ENCODE assay signal across 20 cellular contexts in genomic region chr5:23675456-23675855, GRCh38.
A peak's percentile ranks its signal among the peaks of the same experiment; 100 is the strongest.
DNase-seq lines count a peak whose midpoint lies in the region; ATAC-seq and FAIRE-seq lines count a peak whose summit lies in the region.
"Had no signal": no experiment of that assay in that cellular context is flagged by ENCODE, and none has a peak within 500 bp of the region (broad histone marks: within the 10 kb centered on the region; RNA-seq: fewer than 3 reads in every experiment).

No MANE protein-coding gene starts in this region.

- ATAC-seq in GM18502 (IDR thresholded peaks at IDR 0.05; ENCODE audit: poor library complexity, unreplicated experiment): no peak
- ATAC-seq: GM23338, SK-N-SH treated with all-trans-retinoic acid at 6 μM for 48 hours, T-cell had no signal

- H3K9me3 ChIP-seq in MG63: peaks cover 3% of the 10 kb centered on the region
- H3K9me3 ChIP-seq: Peyer's patch had no signal

- peak; percentile 93 for DNase-seq in DMS 273 (lab: John Stamatoyannopoulos, UW; ENCODE audit: unreplicated experiment)
- DNase-seq in MG63: peak; percentile 34
- peak; percentile 95 to 99 for DNase-seq in NCI-H524 (lab: John Stamatoyannopoulos, UW)
- DNase-seq in SK-N-DZ (ENCODE audit: low spot score): peak; percentile 18
- DNase-seq in activated CD4-positive, CD25-positive, alpha-beta regulatory T cell (lab: John Stamatoyannopoulos, UW): no peak
- no peak for DNase-seq in GM19239 (ENCODE audit: insufficient read length, low spot score)
- DNase-seq in NCI-H146 treated with DMSO at 0.1 percent for 48 hours (lab: John Stamatoyannopoulos, UW; ENCODE audit: unreplicated experiment): no peak
- DNase-seq: Calu3; CD8-positive, alpha-beta memory T cell; HCEC 1CT; KG1; MV-4-11; NCI-H1105 treated with DMSO at 0.1 percent for 48 hours; NCI-H187 treated with DMSO at 0.1 percent for 48 hours; Peyer's patch; T-cell had no signal

- no peaks in the 10 kb centered on the region for H3K36me3 ChIP-seq in MG63
- H3K36me3 ChIP-seq: Peyer's patch had no signal

- no peaks in the 10 kb centered on the region for H3K27me3 ChIP-seq in MG63
- H3K27me3 ChIP-seq: Peyer's patch had no signal

- no peak overlapping the region for H3K4me3 ChIP-seq in MG63
- H3K4me3 ChIP-seq: GM23338, Peyer's patch had no signal

- no peak for FAIRE-seq in GM19239 (lab: Jason Lieb, UNC)
- FAIRE-seq: A204.1 had no signal

Comparison
In these comparisons a context has a peak if more than half of its experiments do, and no peak if none do; other contexts are left out.
1. DNase-seq: peak in DMS 273 (single experiment), MG63 (single experiment), NCI-H524 (2 of 2) and SK-N-DZ (single experiment); none in activated CD4-positive, CD25-positive, alpha-beta regulatory T cell (0 of 4), GM19239 (single experiment) and NCI-H146 treated with DMSO at 0.1 percent for 48 hours (single experiment).